In the genomic region with DNA sequence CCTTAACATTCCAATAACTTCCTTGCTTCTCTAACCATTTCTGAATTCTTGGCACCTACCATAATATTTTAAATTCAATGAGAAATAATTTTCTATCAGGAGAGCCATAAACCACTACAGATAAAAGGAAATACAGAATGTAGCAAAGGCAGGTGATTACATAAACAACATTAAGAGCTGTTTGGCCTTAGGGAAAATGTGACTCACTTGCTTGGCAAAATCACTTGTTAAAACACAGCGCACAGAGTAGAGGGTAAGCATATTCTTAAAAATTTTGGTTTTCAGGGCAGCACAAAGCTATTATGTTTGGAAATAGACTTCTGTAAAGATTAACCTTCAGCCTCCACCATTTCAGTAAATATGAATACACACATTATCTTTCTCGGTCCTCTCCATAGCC, we compare ENCODE assay signal across 24 cellular contexts. TPM values are rescaled to one million over a fixed set of nuclear protein-coding genes. Genes with fewer than 3 reads are reported as not detected.
DNase-seq lines count a peak whose midpoint lies in the region; ATAC-seq and TF ChIP-seq lines count a peak whose summit lies in the region.
"Had no signal": no experiment of that assay in that cellular context is flagged by ENCODE, and none has a peak within 500 bp of the region (broad histone marks: within the 10 kb centered on the region; RNA-seq: fewer than 3 reads in every experiment).

No MANE protein-coding gene starts in this region.

- TF ChIP-seq CTCF in RWPE2 (IDR thresholded peaks at IDR 0.05; ENCODE audit: poor library complexity, severe bottlenecking) (no peak), fibroblast of mammary gland (conservative IDR thresholded peaks at IDR 0.05; ENCODE audit: control insufficient read depth, insufficient read depth, low read depth, low read length) (no peak), WTC11 (IDR thresholded peaks at IDR 0.05) (no peak)

- H3K9me3 ChIP-seq in RWPE2 (ENCODE audit: severe bottlenecking) = no peaks in the 10 kb centered on the region
- H3K9me3 ChIP-seq: BE2C, Caco-2 had no signal

- peaks cover under 1% of the 10 kb centered on the region; the same call in 1 of the 2 replicates for H3K27me3 Mint-ChIP-seq in WTC11 (ENCODE audit: low read depth)

- H3K4me3 Mint-ChIP-seq in WTC11 = no peak overlapping the region
- H3K4me3 Mint-ChIP-seq: CD4-positive, CD25-positive, alpha-beta regulatory T cell; HFFc6 had no signal

- H3K27me3 ChIP-seq in RWPE2 (ENCODE audit: insufficient read depth, poor library complexity, severe bottlenecking) = no peaks in the 10 kb centered on the region

- no peaks in the 10 kb centered on the region for H3K36me3 Mint-ChIP-seq in WTC11
- H3K36me3 Mint-ChIP-seq: CD4-positive, CD25-positive, alpha-beta regulatory T cell had no signal

- ATAC-seq in RWPE2 (ENCODE audit: low read depth) = peak; percentile 78
- ATAC-seq in WTC11 = no peak
- ATAC-seq in HG03196 (IDR thresholded peaks at IDR 0.05; ENCODE audit: unreplicated experiment) = no peak
- ATAC-seq: GM12878, K562 had no signal

- H3K4me1 ChIP-seq in RWPE2 (ENCODE audit: insufficient read depth, poor library complexity, severe bottlenecking) = peaks cover 3% of the 10 kb centered on the region
- H3K4me1 ChIP-seq: BE2C, Caco-2 had no signal

- H3K36me3 ChIP-seq in RWPE2 (ENCODE audit: low read depth) = no peaks in the 10 kb centered on the region
- H3K36me3 ChIP-seq: BE2C had no signal

- CTCF ChIA-PET in HEK293T (lab: Yijun Ruan, JAX) (no interaction called here), WTC11 (lab: Charles Lee) (no interaction called here)

- no peaks in the 10 kb centered on the region for H3K9me3 Mint-ChIP-seq in WTC11
- H3K9me3 Mint-ChIP-seq: HFFc6 had no signal

- no peaks in the 10 kb centered on the region for H3K4me1 Mint-ChIP-seq in WTC11
- H3K4me1 Mint-ChIP-seq: CD4-positive, CD25-positive, alpha-beta regulatory T cell had no signal

- no peak overlapping the region for H3K27ac ChIP-seq in RWPE2 (ENCODE audit: poor library complexity, severe bottlenecking)

- H3K27ac Mint-ChIP-seq in WTC11 = no peak overlapping the region
- H3K27ac Mint-ChIP-seq: CD4-positive, CD25-positive, alpha-beta regulatory T cell; HFFc6 had no signal

- DNase-seq in COLO829 (ENCODE audit: low spot score) = peak; percentile 28
- DNase-seq in M059J (ENCODE audit: low read depth) = peak; percentile 82
- no peak for DNase-seq in RWPE2 (ENCODE audit: low spot score)
- peak; percentile 11 for DNase-seq in fibroblast of mammary gland (ENCODE audit: low read depth)
- no peak for DNase-seq in HEK293T (ENCODE audit: extremely low spot score)
- DNase-seq in WTC11 (ENCODE audit: low spot score) = no peak
- DNase-seq in NCI-H82 (lab: John Stamatoyannopoulos, UW) = no peak
- DNase-seq: BE2C; Caco-2; CD4-positive, CD25-positive, alpha-beta regulatory T cell; GF-D8; HFFc6; NCI-H1105 treated with DMSO at 0.1 percent for 48 hours; NCI-H1694; NCI-H2081 treated with DMSO at 0.1 percent for 48 hours; NCI-H510A; NCI-H774; Right ventricle myocardium superior; SW 1271 had no signal

- no peak overlapping the region for H3K4me3 ChIP-seq in RWPE2 (ENCODE audit: severe bottlenecking)
- H3K4me3 ChIP-seq in fibroblast of mammary gland (ENCODE audit: control insufficient read depth, low read depth, low read length) = no peak overlapping the region
- H3K4me3 ChIP-seq: GM12878, K562 had no signal

- POLR2A ChIA-PET in HEK293T (lab: Yijun Ruan, JAX) (no interaction called here), WTC11 (lab: Charles Lee) (no interaction called here)

TF ChIP-seq in HEK293T, 16 proteins besides CTCF, POLR2A, EP300 and RAD21:
- TF ChIP-seq FOXA1 (IDR thresholded peaks at IDR 0.05) (no peak), HDGF (IDR thresholded peaks at IDR 0.05; ENCODE audit: borderline replicate concordance) (no peak), SUZ12 (IDR thresholded peaks at IDR 0.05) (no peak), FOXK2 (IDR thresholded peaks at IDR 0.05) (no peak), CTBP1 (IDR thresholded peaks at IDR 0.05; ENCODE audit: borderline replicate concordance) (no peak), BHLHE40 (IDR thresholded peaks at IDR 0.05; ENCODE audit: borderline replicate concordance) (no peak), TARDBP (IDR thresholded peaks at IDR 0.05) (no peak), LEF1 (IDR thresholded peaks at IDR 0.05; ENCODE audit: borderline replicate concordance) (no peak), FOXM1 (IDR thresholded peaks at IDR 0.05; ENCODE audit: borderline replicate concordance) (no peak), L3MBTL2 (conservative IDR thresholded peaks at IDR 0.05) (no peak), ELF4 (IDR thresholded peaks at IDR 0.05) (no peak), PKNOX1 (IDR thresholded peaks at IDR 0.05) (no peak), NFRKB (IDR thresholded peaks at IDR 0.05) (no peak), ZNF384 (IDR thresholded peaks at IDR 0.05) (no peak), ARNT (IDR thresholded peaks at IDR 0.05) (no peak), SP1 (IDR thresholded peaks at IDR 0.05) (no peak)

TF ChIP-seq in WTC11, 78 proteins besides CTCF, POLR2A, EP300 and RAD21 (continues in another document):
- TF ChIP-seq ZBTB43 (CRISPR knock-in tag; IDR thresholded peaks at IDR 0.05) (no peak), ZBTB21 (CRISPR knock-in tag; IDR thresholded peaks at IDR 0.05; ENCODE audit: borderline replicate concordance) (no peak), SMAD4 (CRISPR knock-in tag; IDR thresholded peaks at IDR 0.05) (no peak), MYBL2 (CRISPR knock-in tag; IDR thresholded peaks at IDR 0.05) (no peak), TCF7 (CRISPR knock-in tag; IDR thresholded peaks at IDR 0.05; ENCODE audit: low read depth) (no peak), GABPB1 (CRISPR knock-in tag; IDR thresholded peaks at IDR 0.05) (no peak), ZNF121 (CRISPR knock-in tag; IDR thresholded peaks at IDR 0.05) (no peak), GTF2I (CRISPR knock-in tag; conservative IDR thresholded peaks at IDR 0.05) (no peak), KAT7 (CRISPR knock-in tag; IDR thresholded peaks at IDR 0.05; ENCODE audit: borderline replicate concordance) (no peak)
- TF ChIP-seq, protein P1, sequence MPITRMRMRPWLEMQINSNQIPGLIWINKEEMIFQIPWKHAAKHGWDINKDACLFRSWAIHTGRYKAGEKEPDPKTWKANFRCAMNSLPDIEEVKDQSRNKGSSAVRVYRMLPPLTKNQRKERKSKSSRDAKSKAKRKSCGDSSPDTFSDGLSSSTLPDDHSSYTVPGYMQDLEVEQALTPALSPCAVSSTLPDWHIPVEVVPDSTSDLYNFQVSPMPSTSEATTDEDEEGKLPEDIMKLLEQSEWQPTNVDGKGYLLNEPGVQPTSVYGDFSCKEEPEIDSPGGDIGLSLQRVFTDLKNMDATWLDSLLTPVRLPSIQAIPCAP (CRISPR knock-in tag; IDR thresholded peaks at IDR 0.05) = no peak
- TF ChIP-seq, protein P2, sequence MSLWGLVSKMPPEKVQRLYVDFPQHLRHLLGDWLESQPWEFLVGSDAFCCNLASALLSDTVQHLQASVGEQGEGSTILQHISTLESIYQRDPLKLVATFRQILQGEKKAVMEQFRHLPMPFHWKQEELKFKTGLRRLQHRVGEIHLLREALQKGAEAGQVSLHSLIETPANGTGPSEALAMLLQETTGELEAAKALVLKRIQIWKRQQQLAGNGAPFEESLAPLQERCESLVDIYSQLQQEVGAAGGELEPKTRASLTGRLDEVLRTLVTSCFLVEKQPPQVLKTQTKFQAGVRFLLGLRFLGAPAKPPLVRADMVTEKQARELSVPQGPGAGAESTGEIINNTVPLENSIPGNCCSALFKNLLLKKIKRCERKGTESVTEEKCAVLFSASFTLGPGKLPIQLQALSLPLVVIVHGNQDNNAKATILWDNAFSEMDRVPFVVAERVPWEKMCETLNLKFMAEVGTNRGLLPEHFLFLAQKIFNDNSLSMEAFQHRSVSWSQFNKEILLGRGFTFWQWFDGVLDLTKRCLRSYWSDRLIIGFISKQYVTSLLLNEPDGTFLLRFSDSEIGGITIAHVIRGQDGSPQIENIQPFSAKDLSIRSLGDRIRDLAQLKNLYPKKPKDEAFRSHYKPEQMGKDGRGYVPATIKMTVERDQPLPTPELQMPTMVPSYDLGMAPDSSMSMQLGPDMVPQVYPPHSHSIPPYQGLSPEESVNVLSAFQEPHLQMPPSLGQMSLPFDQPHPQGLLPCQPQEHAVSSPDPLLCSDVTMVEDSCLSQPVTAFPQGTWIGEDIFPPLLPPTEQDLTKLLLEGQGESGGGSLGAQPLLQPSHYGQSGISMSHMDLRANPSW (CRISPR knock-in tag; conservative IDR thresholded peaks at IDR 0.05; ENCODE audit: low read depth) = no peak
- TF ChIP-seq, protein P3, sequence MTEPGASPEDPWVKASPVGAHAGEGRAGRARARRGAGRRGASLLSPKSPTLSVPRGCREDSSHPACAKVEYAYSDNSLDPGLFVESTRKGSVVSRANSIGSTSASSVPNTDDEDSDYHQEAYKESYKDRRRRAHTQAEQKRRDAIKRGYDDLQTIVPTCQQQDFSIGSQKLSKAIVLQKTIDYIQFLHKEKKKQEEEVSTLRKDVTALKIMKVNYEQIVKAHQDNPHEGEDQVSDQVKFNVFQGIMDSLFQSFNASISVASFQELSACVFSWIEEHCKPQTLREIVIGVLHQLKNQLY (CRISPR knock-in tag; IDR thresholded peaks at IDR 0.05) = no peak

RNA-seq across cellular contexts. Expression of gene IZUMO1R, which starts 26.4 kb away (rescaled TPM):
- total RNA-seq in M059J (2014; rRNA removed; shearing (Covaris generic)) = not detected in 2 replicates
- not detected in 3 replicates for total RNA-seq in WTC11 (2021)
- total RNA-seq: A172; Caco-2; CD4-positive, CD25-positive, alpha-beta regulatory T cell; GM12878; H1; K562; Right ventricle myocardium superior had no signal

Comparison
In these comparisons a context has a peak if more than half of its experiments do, and no peak if none do; other contexts are left out.
1. DNase-seq: peak in COLO829 (single experiment), M059J (single experiment) and fibroblast of mammary gland (single experiment); none in RWPE2 (single experiment), HEK293T (single experiment), WTC11 (single experiment) and NCI-H82 (single experiment).